In genomic region chr6:18958146-18958545, GRCh38 we compare ENCODE assay signal across 7 cellular contexts.
"Had no signal": no experiment of that assay in that cellular context is flagged by ENCODE, and none has a peak within 500 bp of the region (broad histone marks: within the 10 kb centered on the region; RNA-seq: fewer than 3 reads in every experiment).

No MANE protein-coding gene starts in this region.

- H3K27ac Mint-ChIP-seq: HFFc6, IgD-negative memory B cell had no signal

- H3K4me1 ChIP-seq: HAP-1 had no signal

- H3K36me3 Mint-ChIP-seq: IgD-negative memory B cell had no signal

- H3K4me3 Mint-ChIP-seq: HFFc6 had no signal

- H3K36me3 ChIP-seq: HAP-1 had no signal

- H3K4me1 Mint-ChIP-seq: IgD-negative memory B cell had no signal

- H3K4me3 ChIP-seq: HAP-1 had no signal

- H3K27ac ChIP-seq: HL-60 had no signal

- DNase-seq: GOT3, H7, HFFc6, KBM-7 had no signal

- H3K27me3 Mint-ChIP-seq: IgD-negative memory B cell had no signal

- H3K9me3 ChIP-seq: HAP-1 had no signal
